ENCODE assay signal across 10 cellular contexts in the genomic region with DNA sequence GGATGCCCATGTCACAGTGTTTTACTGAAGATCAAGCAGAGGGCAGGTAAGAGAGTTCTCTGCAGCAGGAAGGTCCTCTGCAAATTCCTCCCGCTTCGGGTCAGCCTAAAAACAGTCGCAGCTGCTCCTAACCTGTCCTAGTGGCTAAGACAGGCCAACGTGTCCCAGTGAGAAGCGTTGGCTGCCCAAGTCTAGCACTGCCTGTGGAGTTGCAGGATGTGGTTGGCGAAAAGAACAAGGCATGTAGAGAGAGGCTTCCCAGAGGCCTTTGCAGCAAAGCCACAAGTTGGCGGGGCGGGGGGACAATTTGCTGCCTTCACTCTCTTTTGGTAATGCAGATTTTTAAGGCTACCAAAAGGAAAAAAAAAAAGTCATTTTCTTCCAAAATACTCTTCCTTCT.
DNase-seq lines count a peak whose midpoint lies in the region; ATAC-seq, FAIRE-seq and TF ChIP-seq lines count a peak whose summit lies in the region.
"Had no signal": no experiment of that assay in that cellular context is flagged by ENCODE, and none has a peak within 500 bp of the region (broad histone marks: within the 10 kb centered on the region; RNA-seq: fewer than 3 reads in every experiment).

No MANE protein-coding gene starts in this region.

- no peaks in the 10 kb centered on the region for H3K9me3 ChIP-seq in CD8-positive, alpha-beta memory T cell (ENCODE audit: low read length)

- FAIRE-seq in GM12891 (lab: Jason Lieb, UNC), result no peak

- no peak for TF ChIP-seq POLR2A in GM12891 (IDR thresholded peaks at IDR 0.05; ENCODE audit: low read depth, low read length)
- TF ChIP-seq POLR2A in erythroblast (IDR thresholded peaks at IDR 0.05; ENCODE audit: low read length), result no peak

- H3K4me1 ChIP-seq in CD8-positive, alpha-beta memory T cell (ENCODE audit: insufficient read depth, low read length), result peaks cover 65% of the 10 kb centered on the region

- peaks cover 44 to 88% (median 64%) of the 10 kb centered on the region in 3 donors for H3K4me1 Mint-ChIP-seq in CD8-positive, alpha-beta memory T cell
- H3K4me1 Mint-ChIP-seq in central memory CD8-positive, alpha-beta T cell, result peaks cover 55% of the 10 kb centered on the region

- peaks cover 0 to 12% (median 4%) of the 10 kb centered on the region in 3 donors for H3K36me3 Mint-ChIP-seq in CD8-positive, alpha-beta memory T cell
- peaks cover 5% of the 10 kb centered on the region for H3K36me3 Mint-ChIP-seq in central memory CD8-positive, alpha-beta T cell (ENCODE audit: insufficient read depth)

- peak overlapping the region; percentile 53 to 83 (median 82) for H3K4me3 Mint-ChIP-seq in CD8-positive, alpha-beta memory T cell
- H3K4me3 Mint-ChIP-seq in central memory CD8-positive, alpha-beta T cell, result peak overlapping the region; percentile 75

- H3K27ac ChIP-seq in CD8-positive, alpha-beta memory T cell (ENCODE audit: low read depth, low read length), result no peak overlapping the region
- H3K27ac ChIP-seq: VCaP had no signal

- H3K27me3 ChIP-seq in CD8-positive, alpha-beta memory T cell (ENCODE audit: insufficient read depth, low read length, poor library complexity, severe bottlenecking), result no peaks in the 10 kb centered on the region

- peaks cover 0 to 1% (median 0%) of the 10 kb centered on the region in 5 donors for H3K9me3 Mint-ChIP-seq in CD8-positive, alpha-beta memory T cell
- H3K9me3 Mint-ChIP-seq in central memory CD8-positive, alpha-beta T cell, result no peaks in the 10 kb centered on the region

- ATAC-seq in central memory CD8-positive, alpha-beta T cell (replicated peaks; ENCODE audit: extremely low read depth, poor library complexity, severe bottlenecking), result peak; percentile 99

- H3K4me3 ChIP-seq in CD8-positive, alpha-beta memory T cell (ENCODE audit: low read length), result peak overlapping the region; percentile 64

- H3K27me3 Mint-ChIP-seq in CD8-positive, alpha-beta memory T cell, result peaks cover 0 to 3% of the 10 kb centered on the region in 2 donors
- H3K27me3 Mint-ChIP-seq in central memory CD8-positive, alpha-beta T cell, result no peaks in the 10 kb centered on the region

- H3K36me3 ChIP-seq in CD8-positive, alpha-beta memory T cell (ENCODE audit: insufficient read depth, low read length), result no peaks in the 10 kb centered on the region

- CTCF ChIA-PET in CD8-positive, alpha-beta memory T cell (lab: Charles Lee), result interaction anchor here (0.7 to 1.3 kb wide), 4 partner anchors 184 to 648 kb away, joined by 3 read pairs; no protein-coding TSS in a partner anchor

- POLR2A ChIA-PET in CD8-positive, alpha-beta memory T cell (lab: Charles Lee), result interaction anchor here (0.6 to 0.8 kb wide), 3 partner anchors 356 to 954 kb away, joined by 3 to 4 read pairs (median 3); no protein-coding TSS in a partner anchor

- H3K27ac Mint-ChIP-seq in CD8-positive, alpha-beta memory T cell, result peak overlapping the region; percentile 79 to 95 (median 88)
- H3K27ac Mint-ChIP-seq in central memory CD8-positive, alpha-beta T cell (ENCODE audit: low read depth), result peak overlapping the region; percentile 84

- peak; percentile 52 to 87 (median 81) for DNase-seq in CD8-positive, alpha-beta memory T cell
- peak; percentile 21 to 33 for DNase-seq in activated CD8-positive, alpha-beta memory T cell treated with anti-CD3 and anti-CD28 coated beads for 4 hours (ENCODE audit: low read depth in 2 of 2)
- peak; percentile 48 to 76 for DNase-seq in central memory CD8-positive, alpha-beta T cell (ENCODE audit: low spot score in 2 of 2)
- peak; percentile 18 to 39 for DNase-seq in stimulated activated CD4-positive, alpha-beta T cell treated with anti-CD3 and anti-CD28 coated beads, Interleukin-4, amount 100 ng/mL, for 48 hours (ENCODE audit: low read depth in 2 of 2)
- DNase-seq in NCI-H187 (lab: John Stamatoyannopoulos, UW) (no peak), GM12891 (ENCODE audit: insufficient read length, low spot score) (no peak), midbrain (lab: John Stamatoyannopoulos, UW) (no peak), erythroblast (lab: John Stamatoyannopoulos, UW) (no peak)
- DNase-seq: ACHN had no signal

TF ChIP-seq in GM12891, 5 proteins besides CTCF, POLR2A, EP300 and RAD21:
- TF ChIP-seq PAX5 (IDR thresholded peaks at IDR 0.05; ENCODE audit: insufficient read depth, low read length, severe bottlenecking), result no peak
- no peak for TF ChIP-seq SPI1 (IDR thresholded peaks at IDR 0.05; ENCODE audit: low read depth, low read length)
- TF ChIP-seq POU2F2 (IDR thresholded peaks at IDR 0.05; ENCODE audit: low read depth, low read length), result no peak
- TF ChIP-seq POLR2AphosphoS5 (IDR thresholded peaks at IDR 0.05; ENCODE audit: low read depth, low read length), result no peak
- TF ChIP-seq TAF1 (IDR thresholded peaks at IDR 0.05; ENCODE audit: low read depth, low read length), result no peak

Comparison
In these comparisons a context has a peak if more than half of its experiments do, and no peak if none do; other contexts are left out.
1. DNase-seq: peak in CD8-positive, alpha-beta memory T cell (5 of 5), activated CD8-positive, alpha-beta memory T cell treated with anti-CD3 and anti-CD28 coated beads for 4 hours (2 of 2), central memory CD8-positive, alpha-beta T cell (2 of 2) and stimulated activated CD4-positive, alpha-beta T cell treated with anti-CD3 and anti-CD28 coated beads, Interleukin-4, amount 100 ng/mL, for 48 hours (2 of 2); none in NCI-H187 (0 of 2), GM12891 (single experiment), midbrain (single experiment) and erythroblast (0 of 2).